ENCODE assay signal across 8 cellular contexts in the genomic region with DNA sequence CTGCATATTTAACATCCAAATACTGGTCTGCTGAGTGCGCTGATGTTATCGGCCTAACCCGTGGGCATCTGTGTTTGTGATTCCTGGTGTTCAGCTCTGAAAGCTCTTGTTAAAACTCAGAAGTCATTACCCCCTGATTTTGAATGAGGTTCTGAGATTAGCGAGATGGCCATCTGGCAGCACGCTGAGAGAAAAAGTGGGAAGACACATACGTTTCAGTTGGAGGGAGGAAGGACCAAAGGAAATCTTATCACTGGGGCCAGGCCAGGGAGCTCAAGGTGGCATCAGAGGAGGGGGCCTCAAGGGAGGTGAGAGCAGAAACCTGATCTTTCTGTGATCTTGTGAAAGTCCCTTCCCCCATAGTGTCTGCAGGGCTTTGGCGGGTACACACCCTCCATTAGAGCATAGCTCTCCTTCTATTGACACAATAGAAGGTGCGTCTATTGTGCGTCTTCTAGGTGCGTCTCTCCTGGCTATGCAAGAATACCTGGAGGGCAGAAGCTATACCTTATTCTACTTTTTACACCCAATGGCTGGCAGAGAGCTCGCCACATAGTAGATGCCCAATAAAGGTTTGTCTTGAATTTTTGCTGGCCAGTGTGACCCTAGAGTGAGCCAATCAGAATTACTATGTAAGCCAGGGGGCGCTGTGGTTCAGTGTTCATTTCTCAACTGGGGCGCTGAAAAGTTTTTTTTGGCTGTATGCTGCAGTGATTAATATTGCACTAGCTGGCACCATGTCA.
DNase-seq lines count a peak whose midpoint lies in the region; ATAC-seq and TF ChIP-seq lines count a peak whose summit lies in the region.

No MANE protein-coding gene starts in this region.

- no peaks in the 10 kb centered on the region for H3K27me3 Mint-ChIP-seq in central memory CD8-positive, alpha-beta T cell

- peak; percentile 28 for ATAC-seq in central memory CD8-positive, alpha-beta T cell (replicated peaks; ENCODE audit: extremely low read depth, poor library complexity, severe bottlenecking)

- no peak for TF ChIP-seq EP300 in tibial nerve (IDR thresholded peaks at IDR 0.05)

- WGBS in tibial nerve, 2 donors = 80 to 82% methylated on average over 13 of the region's 13 CpGs

- peak; percentile 52 for TF ChIP-seq CTCF in C4-2B (conservative IDR thresholded peaks at IDR 0.05)
- peak in 4 of 5 experiments; percentile 7 to 46 (median 28) for TF ChIP-seq CTCF in tibial nerve (IDR thresholded peaks at IDR 0.05)

- no peaks in the 10 kb centered on the region for H3K36me3 ChIP-seq in tibial nerve

- H3K27ac ChIP-seq in C4-2B (no peak overlapping the region), tibial nerve (no peak overlapping the region)

- DNase-seq in HK-2 (ENCODE audit: unreplicated experiment) (peak; percentile 24), myocyte (ENCODE audit: low read depth) (peak; percentile 47), tibial nerve (ENCODE audit: low spot score in 2 of 2) (peak in 1 of 2 donors; percentile 29), NCI-H1105 (lab: John Stamatoyannopoulos, UW) (no peak), ureter (ENCODE audit: low spot score) (no peak)
- DNase-seq in activated CD4-positive, CD25-positive, alpha-beta regulatory T cell treated with anti-CD3 and anti-CD28 coated beads, Interleukin-2, amount 50 U/mL, for 16 hours (ENCODE audit: low read depth, low spot score) = peak; percentile 13
- peak; percentile 15 to 27 for DNase-seq in central memory CD8-positive, alpha-beta T cell (ENCODE audit: low spot score in 2 of 2)

- no peak overlapping the region for H3K4me3 Mint-ChIP-seq in central memory CD8-positive, alpha-beta T cell

- H3K4me3 ChIP-seq in tibial nerve = no peak overlapping the region

- H3K27ac Mint-ChIP-seq in central memory CD8-positive, alpha-beta T cell (ENCODE audit: low read depth) = no peak overlapping the region

- H3K4me1 Mint-ChIP-seq in central memory CD8-positive, alpha-beta T cell = no peaks in the 10 kb centered on the region

- no peak for TF ChIP-seq POLR2A in tibial nerve (IDR thresholded peaks at IDR 0.05)

- no peaks in the 10 kb centered on the region for H3K27me3 ChIP-seq in tibial nerve

- peaks cover 2% of the 10 kb centered on the region for H3K36me3 Mint-ChIP-seq in central memory CD8-positive, alpha-beta T cell (ENCODE audit: insufficient read depth)

- peaks cover 0 to 2% (median 0%) of the 10 kb centered on the region in 4 donors for H3K4me1 ChIP-seq in tibial nerve

- no peaks in the 10 kb centered on the region for H3K9me3 ChIP-seq in tibial nerve

- no peaks in the 10 kb centered on the region for H3K9me3 Mint-ChIP-seq in central memory CD8-positive, alpha-beta T cell

Comparison
In these comparisons a context has a peak if more than half of its experiments do, and no peak if none do; other contexts are left out.
1. DNase-seq: peak in HK-2 (single experiment), activated CD4-positive, CD25-positive, alpha-beta regulatory T cell treated with anti-CD3 and anti-CD28 coated beads, Interleukin-2, amount 50 U/mL, for 16 hours (single experiment), central memory CD8-positive, alpha-beta T cell (2 of 2) and myocyte (single experiment); none in NCI-H1105 (single experiment) and ureter (single experiment).